In genomic region chr19:53909471-53910169, GRCh38 we compare ENCODE assay signal across 1 cellular context.
TF ChIP-seq lines count a peak whose summit lies in the region.

No MANE protein-coding gene starts in this region.

TF ChIP-seq in IMR-90, 13 proteins besides CTCF, POLR2A, EP300 and RAD21:
- TF ChIP-seq ELK1 (IDR thresholded peaks at IDR 0.05; ENCODE audit: borderline replicate concordance, low read depth, low read length) (no peak), NFE2L2 (IDR thresholded peaks at IDR 0.05; ENCODE audit: low read depth, low read length) (no peak), RFX5 (IDR thresholded peaks at IDR 0.05; ENCODE audit: low read depth, low read length) (no peak), USF2 (IDR thresholded peaks at IDR 0.05; ENCODE audit: low read depth, low read length) (no peak), FOS (IDR thresholded peaks at IDR 0.05; ENCODE audit: low read depth, low read length) (no peak), BHLHE40 (IDR thresholded peaks at IDR 0.05; ENCODE audit: low read depth, low read length) (no peak), RCOR1 (IDR thresholded peaks at IDR 0.05; ENCODE audit: insufficient replicate concordance, low read length) (no peak), CEBPB (IDR thresholded peaks at IDR 0.05; ENCODE audit: low read depth, low read length) (no peak), MAZ (IDR thresholded peaks at IDR 0.05; ENCODE audit: borderline replicate concordance, low read depth, low read length) (no peak), CHD1 (IDR thresholded peaks at IDR 0.05; ENCODE audit: low read depth, low read length) (no peak), SMC3 (IDR thresholded peaks at IDR 0.05; ENCODE audit: low read depth, low read length) (no peak), MAFK (IDR thresholded peaks at IDR 0.05; ENCODE audit: low read depth, low read length) (no peak), MXI1 (IDR thresholded peaks at IDR 0.05; ENCODE audit: borderline replicate concordance, low read depth, low read length) (no peak)
